ENCODE assay signal across 28 cellular contexts in the genomic region with DNA sequence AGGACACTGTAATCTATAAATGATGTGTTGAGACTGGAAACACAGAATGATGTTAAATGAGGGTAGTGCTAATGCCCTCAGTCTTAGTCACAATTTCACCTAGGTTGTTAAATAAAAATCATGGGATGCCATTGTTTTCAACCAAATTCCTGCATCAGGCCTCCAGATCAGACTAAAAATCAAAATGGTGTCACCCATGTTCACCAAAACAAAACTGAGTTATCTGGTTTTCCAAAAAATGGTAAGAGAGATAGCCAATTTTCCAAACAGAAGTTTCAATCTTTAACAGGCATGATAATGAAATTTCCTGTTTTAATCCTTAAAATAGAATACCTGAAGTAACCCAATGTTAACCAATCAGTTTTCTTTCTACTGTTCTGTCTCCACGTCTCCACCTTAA.
"Had no signal": no experiment of that assay in that cellular context is flagged by ENCODE, and none has a peak within 500 bp of the region (broad histone marks: within the 10 kb centered on the region; RNA-seq: fewer than 3 reads in every experiment).

No MANE protein-coding gene starts in this region.

- H3K27me3 ChIP-seq: brain microvascular endothelial cell, cardiac muscle cell, SJCRH30 had no signal

- H3K36me3 ChIP-seq: brain microvascular endothelial cell, cardiac muscle cell, SJCRH30, WERI-Rb-1 had no signal

- H3K4me3 Mint-ChIP-seq: activated CD4-positive, alpha-beta memory T cell treated with anti-CD3 and anti-CD28 coated beads, Interleukin-2, amount 10 ng/mL, durations not matched to agents 7 days and 5 days; activated CD8-positive, alpha-beta memory T cell treated with anti-CD3 and anti-CD28 coated beads, Interleukin-2, amount 10 ng/mL, durations not matched to agents 7 days and 5 days; activated naive CD8-positive, alpha-beta T cell treated with anti-CD3 and anti-CD28 coated beads for 36 hours; central memory CD8-positive, alpha-beta T cell had no signal

- H3K4me3 ChIP-seq: cardiac muscle cell, SJCRH30, SK-N-MC had no signal

- ATAC-seq: activated CD8-positive, alpha-beta memory T cell treated with anti-CD3 and anti-CD28 coated beads, Interleukin-2, amount 10 ng/mL, durations not matched to agents 7 days and 5 days; activated T-helper 17 cell treated with anti-CD3 and anti-CD28 coated beads, Interleukin-2, amount 50 U/mL, for 72 hours had no signal

- H3K9me3 Mint-ChIP-seq: activated T-helper 17 cell treated with anti-CD3 and anti-CD28 coated beads, Interleukin-2, amount 50 U/mL, for 72 hours; central memory CD8-positive, alpha-beta T cell had no signal

- H3K27ac Mint-ChIP-seq: activated CD4-positive, alpha-beta memory T cell treated with anti-CD3 and anti-CD28 coated beads, Interleukin-2, amount 10 ng/mL, durations not matched to agents 7 days and 5 days; activated CD8-positive, alpha-beta memory T cell treated with anti-CD3 and anti-CD28 coated beads, Interleukin-2, amount 10 ng/mL, durations not matched to agents 7 days and 5 days; activated naive CD8-positive, alpha-beta T cell treated with anti-CD3 and anti-CD28 coated beads for 36 hours; activated T-helper 17 cell treated with anti-CD3 and anti-CD28 coated beads, Interleukin-2, amount 50 U/mL, for 72 hours had no signal

- H3K27ac ChIP-seq: brain microvascular endothelial cell, cardiac muscle cell, SJCRH30, SK-N-MC, WERI-Rb-1 had no signal

- H3K9me3 ChIP-seq: SJCRH30 had no signal

- DNase-seq: activated CD4-positive, alpha-beta memory T cell treated with anti-CD3 and anti-CD28 coated beads, Interleukin-2, amount 10 ng/mL, durations not matched to agents 7 days and 5 days; activated CD4-positive, alpha-beta T cell treated with anti-CD3 and anti-CD28 coated beads for 1 hour; activated CD4-positive, alpha-beta T cell treated with anti-CD3 and anti-CD28 coated beads for 48 hours; activated CD4-positive, CD25-positive, alpha-beta regulatory T cell; activated CD8-positive, alpha-beta memory T cell treated with anti-CD3 and anti-CD28 coated beads for 24 hours; activated CD8-positive, alpha-beta memory T cell treated with anti-CD3 and anti-CD28 coated beads, Interleukin-2, amount 10 ng/mL, durations not matched to agents 7 days and 5 days; activated CD8-positive, alpha-beta memory T cell treated with anti-CD3 and anti-CD28 coated beads, Interleukin-2, amount 50 U/mL, for 48 hours; activated effector memory CD4-positive, alpha-beta T cell treated with anti-CD3 and anti-CD28 coated beads, Interleukin-2, amount 50 U/mL, for 16 hours; activated naive CD4-positive, alpha-beta T cell; activated naive CD4-positive, alpha-beta T cell treated with anti-CD3 and anti-CD28 coated beads, Interleukin-2, amount 50 U/mL, for 16 hours; activated naive CD8-positive, alpha-beta T cell treated with anti-CD3 and anti-CD28 coated beads for 36 hours; activated T-cell treated with anti-CD3 and anti-CD28 coated beads, Interleukin-2, amount 50 U/mL, for 48 hours; amniotic stem cell; aorta; brain microvascular endothelial cell; KG1; NCI-H1092; NCI-H187 treated with DMSO at 0.1 percent for 48 hours; NCI-H2081 treated with DMSO at 0.1 percent for 48 hours; NCI-H524 treated with DMSO at 0.1 percent for 48 hours; SHP77; SJCRH30; T1000; WERI-Rb-1 had no signal
